Comparison of ENCODE assay signal across 21 cellular contexts in genomic region chr20:32274359-32274758, GRCh38. TPM values are rescaled to one million over a fixed set of nuclear protein-coding genes. Genes with fewer than 3 reads are reported as not detected.
DNase-seq lines count a peak whose midpoint lies in the region; ATAC-seq and TF ChIP-seq lines count a peak whose summit lies in the region.
"Had no signal": no experiment of that assay in that cellular context is flagged by ENCODE, and none has a peak within 500 bp of the region (broad histone marks: within the 10 kb centered on the region; RNA-seq: fewer than 3 reads in every experiment).

No MANE protein-coding gene starts in this region.

- H3K27me3 ChIP-seq in neural progenitor cell, result peaks cover 22% of the 10 kb centered on the region
- H3K27me3 ChIP-seq: BLaER1 treated with 17β-estradiol and CSF1 and Interleukin-3, amounts not matched to agents 10 nM and 100 nM had no signal

- H3K4me3 Mint-ChIP-seq in activated naive CD4-positive, alpha-beta T cell treated with anti-CD3 and anti-CD28 coated beads, Interleukin-2, amount 50 U/mL, for 24 hours, result peak overlapping the region; percentile 11
- H3K4me3 Mint-ChIP-seq in dendritic cell treated with granulocyte-macrophage colony-stimulating factor and Interleukin-4, amounts not matched to agents 40 ng/mL and 50 ng/mL, for 4 days, result no peak overlapping the region
- H3K4me3 Mint-ChIP-seq in neural progenitor cell, result peak overlapping the region; percentile 46
- H3K4me3 Mint-ChIP-seq: B cell, HFFc6 had no signal

- no peaks in the 10 kb centered on the region for H3K36me3 ChIP-seq in neural progenitor cell
- H3K36me3 ChIP-seq: BLaER1 treated with 17β-estradiol and CSF1 and Interleukin-3, amounts not matched to agents 10 nM and 100 nM had no signal

- peak overlapping the region; percentile 71 for H3K27ac Mint-ChIP-seq in activated naive CD4-positive, alpha-beta T cell treated with anti-CD3 and anti-CD28 coated beads, Interleukin-2, amount 50 U/mL, for 24 hours
- H3K27ac Mint-ChIP-seq in activated naive CD4-positive, alpha-beta T cell treated with anti-CD3 and anti-CD28 coated beads, Interleukin-2, amount 50 U/mL, for 72 hours, result peak overlapping the region in 1 of 2 donors; percentile 11
- peak overlapping the region; percentile 6 for H3K27ac Mint-ChIP-seq in dendritic cell treated with granulocyte-macrophage colony-stimulating factor and Interleukin-4, amounts not matched to agents 40 ng/mL and 50 ng/mL, for 4 days
- no peak overlapping the region for H3K27ac Mint-ChIP-seq in neural progenitor cell
- H3K27ac Mint-ChIP-seq: B cell, HFFc6 had no signal

- intact Hi-C loops in dendritic cell treated with granulocyte-macrophage colony-stimulating factor and Interleukin-4, amounts not matched to agents 40 ng/mL and 50 ng/mL, for 4 days (cut with micrococcal nuclease), result no loop called here

- peaks cover 2% of the 10 kb centered on the region for H3K36me3 Mint-ChIP-seq in activated naive CD4-positive, alpha-beta T cell treated with anti-CD3 and anti-CD28 coated beads, Interleukin-2, amount 50 U/mL, for 24 hours
- H3K36me3 Mint-ChIP-seq in activated naive CD4-positive, alpha-beta T cell treated with anti-CD3 and anti-CD28 coated beads, Interleukin-2, amount 50 U/mL, for 72 hours, result peaks cover 8 to 22% of the 10 kb centered on the region in 2 donors
- H3K36me3 Mint-ChIP-seq in dendritic cell treated with granulocyte-macrophage colony-stimulating factor and Interleukin-4, amounts not matched to agents 40 ng/mL and 50 ng/mL, for 4 days (ENCODE audit: low read depth), result no peaks in the 10 kb centered on the region
- no peaks in the 10 kb centered on the region for H3K36me3 Mint-ChIP-seq in neural progenitor cell

- H3K27me3 Mint-ChIP-seq in activated naive CD4-positive, alpha-beta T cell treated with anti-CD3 and anti-CD28 coated beads, Interleukin-2, amount 50 U/mL, for 24 hours, result no peaks in the 10 kb centered on the region
- no peaks in the 10 kb centered on the region for H3K27me3 Mint-ChIP-seq in dendritic cell treated with granulocyte-macrophage colony-stimulating factor and Interleukin-4, amounts not matched to agents 40 ng/mL and 50 ng/mL, for 4 days
- peaks cover 7% of the 10 kb centered on the region for H3K27me3 Mint-ChIP-seq in neural progenitor cell (ENCODE audit: insufficient read depth, low read depth)
- H3K27me3 Mint-ChIP-seq: B cell had no signal

- H3K9me3 Mint-ChIP-seq in activated naive CD4-positive, alpha-beta T cell treated with anti-CD3 and anti-CD28 coated beads, Interleukin-2, amount 50 U/mL, for 24 hours, result no peaks in the 10 kb centered on the region
- peaks cover 0 to 14% of the 10 kb centered on the region in 2 donors for H3K9me3 Mint-ChIP-seq in activated naive CD4-positive, alpha-beta T cell treated with anti-CD3 and anti-CD28 coated beads, Interleukin-2, amount 50 U/mL, for 72 hours
- H3K9me3 Mint-ChIP-seq in dendritic cell treated with granulocyte-macrophage colony-stimulating factor and Interleukin-4, amounts not matched to agents 40 ng/mL and 50 ng/mL, for 4 days, result no peaks in the 10 kb centered on the region
- no peaks in the 10 kb centered on the region for H3K9me3 Mint-ChIP-seq in neural progenitor cell
- H3K9me3 Mint-ChIP-seq: CD8-positive, alpha-beta memory T cell; HFFc6 had no signal

- H3K4me1 Mint-ChIP-seq in activated naive CD4-positive, alpha-beta T cell treated with anti-CD3 and anti-CD28 coated beads, Interleukin-2, amount 50 U/mL, for 24 hours, result peaks cover 31% of the 10 kb centered on the region
- H3K4me1 Mint-ChIP-seq in dendritic cell treated with granulocyte-macrophage colony-stimulating factor and Interleukin-4, amounts not matched to agents 40 ng/mL and 50 ng/mL, for 4 days (ENCODE audit: low read depth), result peaks cover 25% of the 10 kb centered on the region
- peaks cover 15% of the 10 kb centered on the region for H3K4me1 Mint-ChIP-seq in neural progenitor cell

- no peak overlapping the region for H3K4me2 ChIP-seq in neural progenitor cell

- H3F3A ChIP-seq in neural progenitor cell (ENCODE audit: low read depth), result peaks cover 5% of the 10 kb centered on the region

- H3K9me3 ChIP-seq in neural progenitor cell (ENCODE audit: low read depth), result no peaks in the 10 kb centered on the region

- H2AFZ ChIP-seq in neural progenitor cell (replicated peaks), result no peak overlapping the region

- ATAC-seq in activated naive CD4-positive, alpha-beta T cell treated with anti-CD3 and anti-CD28 coated beads, Interleukin-2, amount 50 U/mL, for 72 hours, result no peak
- ATAC-seq: GM12878, HCT116 had no signal

- H3K9ac ChIP-seq in neural progenitor cell, result no peak overlapping the region
- H3K9ac ChIP-seq: BLaER1 treated with 17β-estradiol and CSF1 and Interleukin-3, amounts not matched to agents 10 nM and 100 nM had no signal

- DNase-seq in activated naive CD4-positive, alpha-beta T cell treated with anti-CD3 and anti-CD28 coated beads, Interleukin-2, amount 50 U/mL, for 72 hours (ENCODE audit: low spot score in 2 of 2), result no peak
- DNase-seq in neural progenitor cell (ENCODE audit: low spot score) (no peak), iPS-NIHi7 (ENCODE audit: extremely low spot score) (no peak), SIG-M5 (lab: John Stamatoyannopoulos, UW) (no peak), NCI-H1436 (lab: John Stamatoyannopoulos, UW) (no peak)
- DNase-seq: CD8-positive, alpha-beta memory T cell; COR-L47; DMS 273 treated with DMSO at 0.1 percent for 48 hours; DMS53; DND-41; EL; GOT3; H7; HFFc6 had no signal

- H3K4me1 ChIP-seq in neural progenitor cell, result peaks cover 7% of the 10 kb centered on the region

- H4K20me1 ChIP-seq in neural progenitor cell (ENCODE audit: low read depth), result peaks cover 5% of the 10 kb centered on the region

- H3K79me2 ChIP-seq in neural progenitor cell (ENCODE audit: low read depth), result peaks cover 17% of the 10 kb centered on the region

- H3K4me3 ChIP-seq in neural progenitor cell, result no peak overlapping the region
- H3K4me3 ChIP-seq: BLaER1 treated with 17β-estradiol and CSF1 and Interleukin-3, amounts not matched to agents 10 nM and 100 nM; GM12878 had no signal

- no peak for TF ChIP-seq CTCF in neural progenitor cell (IDR thresholded peaks at IDR 0.05)

- H3K27ac ChIP-seq in neural progenitor cell, result no peak overlapping the region
- H3K27ac ChIP-seq: BLaER1 treated with 17β-estradiol and CSF1 and Interleukin-3, amounts not matched to agents 10 nM and 100 nM; HL-60 had no signal

RNA-seq across cellular contexts. Expression of gene KIF3B, which starts 3.1 kb away (rescaled TPM):
- total RNA-seq in activated naive CD4-positive, alpha-beta T cell treated with anti-CD3 and anti-CD28 coated beads, Interleukin-2, amount 50 U/mL, for 72 hours, result 10 to 100 TPM; 21.9 to 37.8 TPM
- total RNA-seq in neural progenitor cell (ENCODE audit: low replicate concordance), result 16.8 and 20.9 TPM in 2 replicates
